In genomic region chr7:107580716-107581383, GRCh38 we compare ENCODE assay signal across 7 cellular contexts. TPM values are rescaled to one million over a fixed set of nuclear protein-coding genes. Genes with fewer than 3 reads are reported as not detected.
DNase-seq lines count a peak whose midpoint lies in the region; ATAC-seq and TF ChIP-seq lines count a peak whose summit lies in the region.

No MANE protein-coding gene starts in this region.

- H3K4me3 ChIP-seq in iPS DF 6.9 (ENCODE audit: low read length): peak overlapping the region; percentile 95; the same call in 1 of the 2 replicates
- H3K4me3 ChIP-seq in spleen: peak overlapping the region; percentile 61 to 87 (median 66)

- DNase-seq in HFFc6 (no peak), activated B cell treated with CpG ODN at 0.5 μM for 24 hours (no peak), iPS DF 6.9 (ENCODE audit: low read depth, low spot score) (no peak), spleen (no peak), HCEC 1CT (no peak), cerebellar nuclear complex (lab: John Stamatoyannopoulos, UW) (no peak)

- intact Hi-C loops in activated B cell treated with CpG ODN at 0.5 μM for 24 hours (cut with micrococcal nuclease) (loop anchor here (1.0 kb wide), 5 partner anchors 18 to 162 kb away; partner anchors contain the start of genes COG5 and DUS4L), spleen (cut with DNase I; ENCODE audit: low total_unique reads) (no loop called here)

- H3K27ac Mint-ChIP-seq in HFFc6: peak overlapping the region; percentile 81
- peak overlapping the region; percentile 30 for H3K27ac Mint-ChIP-seq in activated B cell treated with CpG ODN at 0.5 μM for 24 hours

- H3K4me3 Mint-ChIP-seq in HFFc6: peak overlapping the region; percentile 90
- peak overlapping the region; percentile 84 for H3K4me3 Mint-ChIP-seq in activated B cell treated with CpG ODN at 0.5 μM for 24 hours

- ATAC-seq in activated B cell treated with CpG ODN at 0.5 μM for 24 hours (ENCODE audit: low read depth) (no peak), HG02798 (IDR thresholded peaks at IDR 0.05; ENCODE audit: poor library complexity, unreplicated experiment) (no peak)

- POLR2A ChIA-PET in activated B cell treated with CpG ODN at 0.5 μM for 24 hours (lab: Charles Lee): interaction anchor here (0.6 to 1.7 kb wide), 4 partner anchors 17 to 412 kb away, joined by 3 to 16 read pairs (median 4); partner anchors contain the start of genes CBLL1, COG5, DUS4L and HBP1

- H3K9me3 Mint-ChIP-seq in HFFc6 (no peaks in the 10 kb centered on the region), activated B cell treated with CpG ODN at 0.5 μM for 24 hours (no peaks in the 10 kb centered on the region)

- H3K36me3 Mint-ChIP-seq in HFFc6 (ENCODE audit: low read depth): peaks cover 20% of the 10 kb centered on the region
- H3K36me3 Mint-ChIP-seq in activated B cell treated with CpG ODN at 0.5 μM for 24 hours (ENCODE audit: low read depth): peaks cover 18% of the 10 kb centered on the region

- H3K9me3 ChIP-seq in iPS DF 6.9 (ENCODE audit: control insufficient read depth, insufficient read depth, low read length) (no peaks in the 10 kb centered on the region), spleen (no peaks in the 10 kb centered on the region)

- H3K36me3 ChIP-seq in iPS DF 6.9 (ENCODE audit: control insufficient read depth, insufficient read depth, low read length) (no peaks in the 10 kb centered on the region), spleen (peaks cover 0 to 27% (median 5%) of the 10 kb centered on the region in 6 donors)

- CTCF ChIA-PET in activated B cell treated with CpG ODN at 0.5 μM for 24 hours (lab: Charles Lee): interaction anchor here (1.4 kb wide), 1 partner anchor 144 kb away, joined by 4 read pairs; no protein-coding TSS in a partner anchor

- H3K4me1 Mint-ChIP-seq in HFFc6 (ENCODE audit: low read depth) (peaks cover 30% of the 10 kb centered on the region), activated B cell treated with CpG ODN at 0.5 μM for 24 hours (peaks cover 23% of the 10 kb centered on the region)

- no peak overlapping the region for H3K27ac ChIP-seq in iPS DF 6.9 (ENCODE audit: low read length)
- peak overlapping the region; percentile 81 to 95 (median 91) for H3K27ac ChIP-seq in spleen

- no peak for TF ChIP-seq POLR2A in spleen (IDR thresholded peaks at IDR 0.05)

- WGBS in iPS DF 6.9 (ENCODE audit: insufficient coverage, insufficient read length): no CpG with 5 or more reads among the region's 10 CpGs
- WGBS in spleen, 5 donors: 45 to 57% (median 47%) methylated on average over 10 of the region's 10 CpGs

- H3K4me1 ChIP-seq in iPS DF 6.9 (ENCODE audit: control insufficient read depth, insufficient read depth, low read length) (no peaks in the 10 kb centered on the region), spleen (peaks cover 15 to 44% (median 34%) of the 10 kb centered on the region in 6 donors)

- TF ChIP-seq CTCF in HFFc6 (IDR thresholded peaks at IDR 0.05) (no peak), activated B cell treated with CpG ODN at 0.5 μM for 24 hours (IDR thresholded peaks at IDR 0.05) (no peak), spleen (IDR thresholded peaks at IDR 0.05 in 8 of 11, conservative IDR thresholded peaks at IDR 0.05 in 3 of 11) (peak in 1 of 11 experiments; percentile 1)

- H3K27me3 Mint-ChIP-seq in HFFc6 (ENCODE audit: insufficient read depth) (peaks cover 2% of the 10 kb centered on the region; the same call in 1 of the 2 replicates), activated B cell treated with CpG ODN at 0.5 μM for 24 hours (no peaks in the 10 kb centered on the region)

- H3K27me3 ChIP-seq in iPS DF 6.9 (ENCODE audit: control insufficient read depth, insufficient read depth, low read length) (no peaks in the 10 kb centered on the region), spleen (replicated peaks in 1 of 7) (no peaks in the 10 kb centered on the region)

RNA-seq across cellular contexts. Expression of gene BCAP29, which starts 0.8 kb away (rescaled TPM):
- 10 to 100 TPM; 70.7 to 92.2 (median 89.0) TPM for total RNA-seq in HFFc6 (2021; fragmentation: NEBNext Ultra II Directional; extraction: Animal tissue kit (Norgen Biotek cat#: 25700))
- total RNA-seq in activated B cell treated with CpG ODN at 0.5 μM for 24 hours: 23.9 and 24.9 TPM in 2 replicates
- total RNA-seq in spleen: 100 to 1,000 TPM in 2 of 7 donors, 10 to 100 TPM in 5; 34.2 to 139 (median 55.0) TPM
- polyA plus RNA-seq in spleen: 10 to 100 TPM; 11.2 to 18.2 (median 14.8) TPM

RNA-seq across cellular contexts. Expression of gene DUS4L, which starts 17.1 kb away (rescaled TPM):
- total RNA-seq in HFFc6 (2021; fragmentation: NEBNext Ultra II Directional; extraction: Animal tissue kit (Norgen Biotek cat#: 25700)): 1 to 10 TPM; 4.9 to 8.0 (median 6.3) TPM
- total RNA-seq in activated B cell treated with CpG ODN at 0.5 μM for 24 hours: 11.0 and 14.6 TPM in 2 replicates
- 10 to 100 TPM in 3 of 7 donors, 1 to 10 TPM in 4; 4.6 to 18.0 (median 9.8) TPM for total RNA-seq in spleen
- polyA plus RNA-seq in spleen: 1 to 10 TPM; 3.7 to 5.6 (median 5.1) TPM

RNA-seq across cellular contexts. Expression of gene COG5, which starts 17.1 kb away (rescaled TPM):
- 10 to 100 TPM; 25.6 to 34.8 (median 31.6) TPM for total RNA-seq in HFFc6 (2021; fragmentation: NEBNext Ultra II Directional; extraction: Animal tissue kit (Norgen Biotek cat#: 25700))
- 40.6 and 47.0 TPM in 2 replicates for total RNA-seq in activated B cell treated with CpG ODN at 0.5 μM for 24 hours
- 10 to 100 TPM; 36.9 to 86.6 (median 55.6) TPM for total RNA-seq in spleen
- polyA plus RNA-seq in spleen: 1 to 10 TPM; 3.6 to 7.6 (median 5.4) TPM
